1 cellular context compared by ENCODE assay signal in the genomic region with DNA sequence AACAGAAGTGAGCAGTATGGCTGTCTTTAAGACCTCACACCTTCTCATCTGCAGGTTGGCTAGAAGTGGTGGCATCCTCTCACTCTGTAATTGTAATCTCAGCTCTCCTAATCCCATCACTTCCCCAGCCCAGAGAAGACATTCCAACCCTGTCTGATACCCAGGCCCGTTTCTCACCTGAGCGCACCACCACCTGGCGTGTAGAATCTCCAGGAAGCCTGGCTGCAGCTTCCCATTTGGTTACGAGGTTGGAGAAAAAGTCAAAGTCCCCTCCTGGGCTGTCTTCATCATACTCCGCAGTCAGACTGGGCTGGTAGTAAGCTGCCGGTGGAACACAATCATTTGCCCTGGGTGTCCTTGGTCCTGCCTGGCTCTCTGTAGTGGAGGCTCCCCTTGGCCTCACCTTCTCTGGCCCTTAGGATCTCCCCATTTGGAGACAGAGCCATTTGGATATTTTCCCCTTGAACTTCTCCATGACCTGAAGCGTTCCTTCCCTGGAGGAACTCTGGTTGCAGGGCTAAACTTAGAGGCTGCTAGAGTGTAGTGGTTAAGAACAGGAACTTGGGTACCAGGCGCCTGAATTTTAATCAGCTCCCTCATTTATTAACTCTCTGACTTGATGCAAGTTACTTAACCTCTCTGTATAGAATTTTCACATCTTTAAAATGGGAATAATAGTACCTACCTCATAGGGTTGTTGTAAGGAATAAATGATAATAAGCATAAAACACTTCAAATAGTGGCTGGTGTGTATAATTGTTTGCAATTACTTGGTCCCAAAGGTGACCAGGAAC.
TF ChIP-seq lines count a peak whose summit lies in the region.

No MANE protein-coding gene starts in this region.

TF ChIP-seq in neural cell, 6 proteins besides CTCF, POLR2A, EP300 and RAD21 (continued from another document):
- TF ChIP-seq, protein P1, sequence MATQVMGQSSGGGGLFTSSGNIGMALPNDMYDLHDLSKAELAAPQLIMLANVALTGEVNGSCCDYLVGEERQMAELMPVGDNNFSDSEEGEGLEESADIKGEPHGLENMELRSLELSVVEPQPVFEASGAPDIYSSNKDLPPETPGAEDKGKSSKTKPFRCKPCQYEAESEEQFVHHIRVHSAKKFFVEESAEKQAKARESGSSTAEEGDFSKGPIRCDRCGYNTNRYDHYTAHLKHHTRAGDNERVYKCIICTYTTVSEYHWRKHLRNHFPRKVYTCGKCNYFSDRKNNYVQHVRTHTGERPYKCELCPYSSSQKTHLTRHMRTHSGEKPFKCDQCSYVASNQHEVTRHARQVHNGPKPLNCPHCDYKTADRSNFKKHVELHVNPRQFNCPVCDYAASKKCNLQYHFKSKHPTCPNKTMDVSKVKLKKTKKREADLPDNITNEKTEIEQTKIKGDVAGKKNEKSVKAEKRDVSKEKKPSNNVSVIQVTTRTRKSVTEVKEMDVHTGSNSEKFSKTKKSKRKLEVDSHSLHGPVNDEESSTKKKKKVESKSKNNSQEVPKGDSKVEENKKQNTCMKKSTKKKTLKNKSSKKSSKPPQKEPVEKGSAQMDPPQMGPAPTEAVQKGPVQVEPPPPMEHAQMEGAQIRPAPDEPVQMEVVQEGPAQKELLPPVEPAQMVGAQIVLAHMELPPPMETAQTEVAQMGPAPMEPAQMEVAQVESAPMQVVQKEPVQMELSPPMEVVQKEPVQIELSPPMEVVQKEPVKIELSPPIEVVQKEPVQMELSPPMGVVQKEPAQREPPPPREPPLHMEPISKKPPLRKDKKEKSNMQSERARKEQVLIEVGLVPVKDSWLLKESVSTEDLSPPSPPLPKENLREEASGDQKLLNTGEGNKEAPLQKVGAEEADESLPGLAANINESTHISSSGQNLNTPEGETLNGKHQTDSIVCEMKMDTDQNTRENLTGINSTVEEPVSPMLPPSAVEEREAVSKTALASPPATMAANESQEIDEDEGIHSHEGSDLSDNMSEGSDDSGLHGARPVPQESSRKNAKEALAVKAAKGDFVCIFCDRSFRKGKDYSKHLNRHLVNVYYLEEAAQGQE (IDR thresholded peaks at IDR 0.05; ENCODE audit: borderline replicate concordance): no peak
- no peak for TF ChIP-seq EZH2 (IDR thresholded peaks at IDR 0.05; ENCODE audit: borderline replicate concordance, insufficient read depth, low read length, poor library complexity, severe bottlenecking)
